ENCODE assay signal across 8 cellular contexts in the genomic region with DNA sequence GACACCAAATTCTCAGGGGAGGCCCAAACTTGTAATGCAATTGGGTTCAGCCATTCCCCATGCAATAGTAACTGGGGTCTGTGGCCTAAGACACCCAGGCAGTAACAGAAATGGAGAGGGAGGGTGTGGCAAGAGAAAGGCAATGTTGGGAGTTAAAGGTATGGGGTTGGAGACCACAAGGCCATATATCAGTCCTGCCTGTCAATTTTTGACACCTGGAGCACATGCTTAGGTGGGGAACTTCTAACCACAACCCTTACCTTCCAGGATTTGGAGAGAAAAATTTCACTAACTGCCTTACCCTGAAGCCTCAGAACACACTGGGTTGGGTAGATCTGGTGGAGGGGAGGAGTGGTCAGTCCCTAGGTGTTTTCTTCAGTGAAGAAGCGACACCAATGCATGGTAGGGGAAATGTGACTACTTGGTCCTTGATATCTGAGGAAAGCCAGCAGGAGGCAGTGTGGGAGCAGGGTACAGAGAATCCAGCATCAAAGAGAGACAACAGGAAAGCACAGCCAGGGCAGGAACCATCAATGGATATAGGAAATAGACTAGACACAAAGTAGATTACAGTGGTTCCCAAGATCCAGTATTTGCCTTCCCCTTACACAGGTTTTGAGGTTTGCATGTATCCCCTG. TPM values are rescaled to one million over a fixed set of nuclear protein-coding genes. Genes with fewer than 3 reads are reported as not detected.
DNase-seq lines count a peak whose midpoint lies in the region; ATAC-seq and TF ChIP-seq lines count a peak whose summit lies in the region.

No MANE protein-coding gene starts in this region.

- peak; percentile 69 for TF ChIP-seq CTCF in HFFc6 (IDR thresholded peaks at IDR 0.05)

- DNase-seq in ACHN (peak; percentile 51), HFFc6 (peak; percentile 28), kidney glomerular epithelial cell (lab: John Stamatoyannopoulos, UW) (no peak), DMS114 treated with DMSO at 0.1 percent for 48 hours (lab: John Stamatoyannopoulos, UW; ENCODE audit: unreplicated experiment) (no peak), mesenteric fat pad (ENCODE audit: low spot score) (no peak)
- DNase-seq in activated CD4-positive, alpha-beta T cell treated with anti-CD3 and anti-CD28 coated beads, Interleukin-2, amount 50 U/mL, for 1 hour, result peak; percentile 56
- DNase-seq in stimulated activated CD4-positive, alpha-beta T cell treated with anti-CD3 and anti-CD28 coated beads, TNF-alpha, amount 100 ng/mL, for 4 hours (ENCODE audit: low read depth in 3 of 3), result peak in 2 of 3 experiments; percentile 26 to 39

- 0 out of 2 replicates have a peak overlapping the region, but pooled peaks have one; percentile 6 for H3K27ac Mint-ChIP-seq in HFFc6

- ATAC-seq in esophagus mucosa, result peak; percentile 41

- peaks cover 10% of the 10 kb centered on the region for H3K4me1 Mint-ChIP-seq in HFFc6 (ENCODE audit: low read depth)

- peaks cover 24% of the 10 kb centered on the region for H3K36me3 Mint-ChIP-seq in HFFc6 (ENCODE audit: low read depth)

- H3K4me3 Mint-ChIP-seq in HFFc6, result no peak overlapping the region

- in situ Hi-C loops in ACHN (cut with HindIII; ENCODE audit: low pct_ligation_motif_present, low pct_unique_long_range_greater_than_20kb, low sequenced_read_pairs), result no loop called here

- no peaks in the 10 kb centered on the region for H3K27me3 Mint-ChIP-seq in HFFc6 (ENCODE audit: insufficient read depth)

- no peaks in the 10 kb centered on the region for H3K9me3 Mint-ChIP-seq in HFFc6

RNA-seq across cellular contexts. Expression of gene USP49, which starts 6.8 kb away (rescaled TPM):
- total RNA-seq in HFFc6 (2021; fragmentation: NEBNext Ultra II Directional; extraction: Animal tissue kit (Norgen Biotek cat#: 25700)), result 1 to 10 TPM; 1.7 to 2.3 (median 2.0) TPM
- total RNA-seq in esophagus mucosa (1.5 TPM), mesenteric fat pad (8.3 TPM)

RNA-seq across cellular contexts. Expression of gene MED20, which starts 18.9 kb away (rescaled TPM):
- 10 to 100 TPM; 22.8 to 28.4 (median 26.0) TPM for total RNA-seq in HFFc6 (2021; fragmentation: NEBNext Ultra II Directional; extraction: Animal tissue kit (Norgen Biotek cat#: 25700))
- 15.6 TPM for total RNA-seq in esophagus mucosa
- total RNA-seq in mesenteric fat pad, result 16.5 TPM

RNA-seq across cellular contexts. Expression of gene BYSL, which starts 19.3 kb away (rescaled TPM):
- 10 to 100 TPM; 32.3 to 44.3 (median 33.5) TPM for total RNA-seq in HFFc6 (2021; fragmentation: NEBNext Ultra II Directional; extraction: Animal tissue kit (Norgen Biotek cat#: 25700))
- total RNA-seq in esophagus mucosa, result 16.2 TPM
- 31.1 TPM for total RNA-seq in mesenteric fat pad

RNA-seq across cellular contexts. Expression of gene CCND3, which starts 39.6 kb away (rescaled TPM):
- total RNA-seq in HFFc6 (2021; fragmentation: NEBNext Ultra II Directional; extraction: Animal tissue kit (Norgen Biotek cat#: 25700)), result 10 to 100 TPM; 72.4 to 92.5 (median 82.7) TPM
- total RNA-seq in esophagus mucosa (32.2 TPM), mesenteric fat pad (104 TPM)

Comparison
In these comparisons a context has a peak if more than half of its experiments do, and no peak if none do; other contexts are left out.
1. DNase-seq: peak in ACHN (single experiment), HFFc6 (single experiment), activated CD4-positive, alpha-beta T cell treated with anti-CD3 and anti-CD28 coated beads, Interleukin-2, amount 50 U/mL, for 1 hour (single experiment) and stimulated activated CD4-positive, alpha-beta T cell treated with anti-CD3 and anti-CD28 coated beads, TNF-alpha, amount 100 ng/mL, for 4 hours (2 of 3); none in kidney glomerular epithelial cell (single experiment), DMS114 treated with DMSO at 0.1 percent for 48 hours (single experiment) and mesenteric fat pad (single experiment).